ENCODE assay signal across 8 cellular contexts in genomic region chr12:92505373-92506340, GRCh38.
A peak's percentile ranks its signal among the peaks of the same experiment; 100 is the strongest.
DNase-seq lines count a peak whose midpoint lies in the region; ATAC-seq and TF ChIP-seq lines count a peak whose summit lies in the region.

No MANE protein-coding gene starts in this region.

- H3K27ac ChIP-seq in Peyer's patch = peak overlapping the region; percentile 75 to 81 (median 78)
- peak overlapping the region in 4 of 5 donors; percentile 20 to 91 (median 62) for H3K27ac ChIP-seq in adrenal gland

- intact Hi-C loops in adrenal gland (cut with DNase I) = loop anchor here in 1 of 2 donors (10.0 kb wide), 1 partner anchor 49 kb away; no protein-coding TSS in a partner anchor

- H3K4me3 ChIP-seq in Peyer's patch (peak overlapping the region in 2 of 4 donors; percentile 15 to 31), adrenal gland (peak overlapping the region in 1 of 4 donors; percentile 19)

- H3K27me3 ChIP-seq in Peyer's patch (no peaks in the 10 kb centered on the region), adrenal gland (no peaks in the 10 kb centered on the region)

- peaks cover 3 to 43% (median 18%) of the 10 kb centered on the region in 4 donors for H3K4me1 ChIP-seq in Peyer's patch
- peaks cover 19 to 32% of the 10 kb centered on the region in 2 donors for H3K4me1 ChIP-seq in adrenal gland (replicated peaks in 1 of 2)

- TF ChIP-seq POLR2A in Peyer's patch (IDR thresholded peaks at IDR 0.05) (no peak), adrenal gland (IDR thresholded peaks at IDR 0.05) (no peak)

- peak; percentile 45 to 63 for DNase-seq in AML-193 (lab: John Stamatoyannopoulos, UW)
- peak; percentile 68 to 92 (median 68) for DNase-seq in Peyer's patch
- peak in 6 of 7 donors; percentile 44 to 81 (median 60) for DNase-seq in adrenal gland
- DNase-seq in inferior parietal cortex (ENCODE audit: extremely low spot score) = peak; percentile 13
- DNase-seq in stimulated activated CD4-positive, alpha-beta T cell treated with anti-CD3 and anti-CD28 coated beads, Interleukin-12 subunit alpha, Interleukin-12 subunit beta, amount 100 ng/mL, for 48 hours (ENCODE audit: low read depth in 2 of 3, low spot score in 1 of 3) = peak in 2 of 3 donors; percentile 50 to 52
- no peak for DNase-seq in NCI-H226

- TF ChIP-seq CTCF in Peyer's patch (IDR thresholded peaks at IDR 0.05) (no peak), adrenal gland (IDR thresholded peaks at IDR 0.05) (no peak)

- H3K9me3 ChIP-seq in Peyer's patch = no peaks in the 10 kb centered on the region
- H3K9me3 ChIP-seq in adrenal gland (replicated peaks in 1 of 3) = no peaks in the 10 kb centered on the region

- 46 to 49% (median 48%) methylated on average over 10 of the region's 10 CpGs for WGBS in adrenal gland, 4 donors

- H3K36me3 ChIP-seq in Peyer's patch (no peaks in the 10 kb centered on the region), adrenal gland (replicated peaks in 1 of 2) (no peaks in the 10 kb centered on the region)

- ATAC-seq in GM21360 (IDR thresholded peaks at IDR 0.05; ENCODE audit: unreplicated experiment) (peak; percentile 27), HG02840 (IDR thresholded peaks at IDR 0.05; ENCODE audit: low FRiP score, unreplicated experiment) (no peak)
